23 cellular contexts compared by ENCODE assay signal in the genomic region with DNA sequence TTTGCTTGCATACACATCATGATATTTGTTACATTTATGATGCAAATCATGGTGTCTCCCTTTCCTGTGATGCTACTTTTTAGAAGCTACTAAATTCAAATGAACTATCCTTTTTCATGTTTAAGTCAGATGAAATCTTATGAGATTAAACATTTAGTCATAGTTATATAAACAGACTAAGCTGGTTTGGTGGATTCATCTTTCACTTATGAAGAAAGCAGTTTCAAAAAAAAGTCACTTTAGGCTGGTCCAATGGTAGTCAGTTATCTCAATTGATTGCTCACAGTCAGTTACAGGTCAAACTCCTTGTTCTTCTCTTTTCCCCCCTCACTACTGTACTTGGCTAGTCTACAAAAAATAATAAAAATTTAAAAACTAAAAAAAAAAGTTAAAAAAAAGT. TPM values are rescaled to one million over a fixed set of nuclear protein-coding genes. Genes with fewer than 3 reads are reported as not detected.
DNase-seq lines count a peak whose midpoint lies in the region; ATAC-seq and TF ChIP-seq lines count a peak whose summit lies in the region.
"Had no signal": no experiment of that assay in that cellular context is flagged by ENCODE, and none has a peak within 500 bp of the region (broad histone marks: within the 10 kb centered on the region; RNA-seq: fewer than 3 reads in every experiment).

No MANE protein-coding gene starts in this region.

- H3K27ac ChIP-seq in PC-3 (ENCODE audit: low read length) (no peak overlapping the region), stomach (no peak overlapping the region)

- CTCF ChIA-PET in PC-3 (lab: Charles Lee) = no interaction called here

- no peak for TF ChIP-seq POLR2A in stomach (IDR thresholded peaks at IDR 0.05)

- DNase-seq in ELR (ENCODE audit: low read depth) (peak; percentile 45), PC-3 (peak; percentile 75), epithelial cell of esophagus (ENCODE audit: low read depth) (peak; percentile 6), left colon (no peak), stomach (no peak), left cardiac atrium (no peak), GM19240 (ENCODE audit: insufficient read length, low spot score) (no peak)
- DNase-seq: Caco-2; CD4-positive, alpha-beta T cell; GF-D8; KBM-7; MV-4-11; NCI-H1417; NCI-H187 treated with DMSO at 0.1 percent for 48 hours; NCI-H226; NCI-H524; NCI-H82; OCI-M1; SHP77 treated with DMSO at 0.1 percent for 48 hours had no signal

- H3K9ac ChIP-seq in PC-3 (ENCODE audit: low read length) = no peak overlapping the region

- no peaks in the 10 kb centered on the region for H3K79me2 ChIP-seq in PC-3 (ENCODE audit: low read length)

- H3K9me3 ChIP-seq in PC-3 (ENCODE audit: low read length) = no peaks in the 10 kb centered on the region
- H3K9me3 ChIP-seq in stomach = no peaks in the 10 kb centered on the region
- H3K9me3 ChIP-seq: Caco-2 had no signal

- H3K4me2 ChIP-seq in PC-3 (ENCODE audit: low read length) = 0 out of 2 replicates have a peak overlapping the region, but pooled peaks have one; percentile 9

- H4K20me1 ChIP-seq in PC-3 (ENCODE audit: low read length) = no peaks in the 10 kb centered on the region

- H3F3A ChIP-seq in PC-3 (ENCODE audit: low read length, unreplicated experiment) = no peaks in the 10 kb centered on the region

- H3K27me3 ChIP-seq in PC-3 (ENCODE audit: low read length) (no peaks in the 10 kb centered on the region), stomach (no peaks in the 10 kb centered on the region)

- TF ChIP-seq CTCF in PC-3 (conservative IDR thresholded peaks at IDR 0.05; ENCODE audit: low read depth, low read length) = no peak
- no peak for TF ChIP-seq CTCF in epithelial cell of esophagus (IDR thresholded peaks at IDR 0.05; ENCODE audit: insufficient read depth, low read depth, low read length, missing control alignments)
- TF ChIP-seq CTCF in stomach (IDR thresholded peaks at IDR 0.05) = no peak

- H3K4me1 ChIP-seq in PC-3 (ENCODE audit: insufficient read depth, low read length) = peaks cover 15% of the 10 kb centered on the region
- peaks cover 0 to 23% (median 4%) of the 10 kb centered on the region in 4 donors for H3K4me1 ChIP-seq in stomach
- H3K4me1 ChIP-seq: Caco-2 had no signal

- POLR2A ChIA-PET in PC-3 (lab: Charles Lee; ENCODE audit: unreplicated experiment) = interaction anchor here (0.6 kb wide), 2 partner anchors 71 to 78 kb away, joined by 3 to 13 read pairs; no protein-coding TSS in a partner anchor

- intact Hi-C loops in PC-3 (cut with micrococcal nuclease) = no loop called here
- intact Hi-C loops in left colon (cut with DNase I, micrococcal nuclease) = no loop called here
- intact Hi-C loops in stomach (cut with DNase I; ENCODE audit: low total_unique reads) = no loop called here
- intact Hi-C loops in left cardiac atrium (cut with DNase I) = no loop called here

- H3K36me3 ChIP-seq in PC-3 (ENCODE audit: low read depth, low read length) (no peaks in the 10 kb centered on the region), stomach (peaks cover 15 to 72% (median 52%) of the 10 kb centered on the region in 4 donors)

- H2AFZ ChIP-seq in PC-3 (ENCODE audit: low read length) = no peak overlapping the region

- no peak for TF ChIP-seq EP300 in stomach (IDR thresholded peaks at IDR 0.05)

- no peaks in the 10 kb centered on the region for H3K9me2 ChIP-seq in PC-3 (replicated peaks; ENCODE audit: low read length)

- H3K4me3 ChIP-seq in PC-3 (ENCODE audit: low read length) = no peak overlapping the region
- H3K4me3 ChIP-seq in epithelial cell of esophagus (ENCODE audit: low read length) = no peak overlapping the region
- H3K4me3 ChIP-seq in stomach = no peak overlapping the region

- ATAC-seq in PC-3 (peak; percentile 97), left colon (peak; percentile 9), left cardiac atrium (no peak), GM18909 (IDR thresholded peaks at IDR 0.05; ENCODE audit: poor library complexity, unreplicated experiment) (no peak)

- BruUV-seq in PC-3 (replicated peaks; lab: Mats Ljungman, UMichigan) = no TSS peak

RNA-seq across cellular contexts. Expression of a gene that starts 19.7 kb away (rescaled TPM):
- total RNA-seq in PC-3 (2014; rRNA removed) = not detected in 2 replicates
- total RNA-seq in left colon = under 1 TPM; 0.15 to 0.20 TPM
- total RNA-seq in stomach = under 1 TPM in 1 of 5 donors, not detected in 4; 0.89 TPM
- under 1 TPM in 1 of 3 donors, not detected in 2; 0.28 TPM for polyA plus RNA-seq in stomach
- total RNA-seq in left cardiac atrium = not detected
- total RNA-seq: H4, RPMI7951 had no signal
- polyA plus RNA-seq: BJ had no signal

RNA-seq across cellular contexts. Expression of a gene that starts 22.1 kb away (rescaled TPM):
- total RNA-seq in PC-3 (2014; rRNA removed) (55.3 and 56.2 TPM in 2 replicates), left colon (100 to 1,000 TPM in 1 of 2 donors, 10 to 100 TPM in 1; 92.5 to 104 TPM), stomach (100 to 1,000 TPM in 2 of 5 donors, 10 to 100 TPM in 3; 71.9 to 618 (median 94.5) TPM), left cardiac atrium (100 to 1,000 TPM in 1 of 2 donors, 10 to 100 TPM in 1; 90.8 to 132 TPM)
- polyA plus RNA-seq in stomach = 10 to 100 TPM; 34.2 to 53.9 (median 47.2) TPM

Comparison
In these comparisons a context has a peak if more than half of its experiments do, and no peak if none do; other contexts are left out.
1. DNase-seq: peak in ELR (single experiment), PC-3 (single experiment) and epithelial cell of esophagus (single experiment); none in left colon (0 of 2), stomach (single experiment), left cardiac atrium (single experiment) and GM19240 (single experiment).
2. ATAC-seq: peak in PC-3 (single experiment) and left colon (single experiment); none in left cardiac atrium (0 of 2) and GM18909 (single experiment).